ENCODE assay signal across 20 cellular contexts in genomic region chr2:20976527-20976926, GRCh38.
"Had no signal": no experiment of that assay in that cellular context is flagged by ENCODE, and none has a peak within 500 bp of the region (broad histone marks: within the 10 kb centered on the region; RNA-seq: fewer than 3 reads in every experiment).

No MANE protein-coding gene starts in this region.

- H3K9me3 ChIP-seq: body of pancreas, heart right ventricle, suprapubic skin had no signal

- DNase-seq: activated CD4-positive, alpha-beta T cell treated with anti-CD3 and anti-CD28 coated beads, Interleukin-2, amount 50 U/mL, for 1 hour; activated CD4-positive, CD25-positive, alpha-beta regulatory T cell treated with anti-CD3 and anti-CD28 coated beads, Interleukin-2, amount 50 U/mL, for 72 hours; activated CD8-positive, alpha-beta T cell treated with anti-CD3 and anti-CD28 coated beads, Interleukin-2, amount 10 ng/mL, durations not matched to agents 7 days and 5 days; activated naive CD4-positive, alpha-beta T cell; activated T-cell treated with anti-CD3 and anti-CD28 coated beads, Interleukin-2, amount 50 U/mL, for 1 hour; amygdala; body of pancreas; effector CD4-positive, alpha-beta T cell; heart right ventricle; left colon; mesendoderm; naive thymus-derived CD8-positive, alpha-beta T cell; posterior cingulate gyrus; SJCRH30; T-cell; WERI-Rb-1 had no signal

- H3K4me3 ChIP-seq: body of pancreas, cardiac muscle cell, heart right ventricle, neural progenitor cell, SJCRH30, suprapubic skin had no signal

- H3K4me2 ChIP-seq: neural progenitor cell had no signal

- H3K36me3 ChIP-seq: cardiac muscle cell, heart right ventricle, neural progenitor cell, SJCRH30, suprapubic skin, WERI-Rb-1 had no signal

- H3K27ac ChIP-seq: body of pancreas, cardiac muscle cell, heart right ventricle, neural progenitor cell, SJCRH30, suprapubic skin, WERI-Rb-1 had no signal

- ATAC-seq: activated CD8-positive, alpha-beta T cell treated with anti-CD3 and anti-CD28 coated beads, Interleukin-2, amount 10 ng/mL, durations not matched to agents 7 days and 5 days; activated T-helper 17 cell treated with anti-CD3 and anti-CD28 coated beads, Interleukin-2, amount 50 U/mL, for 72 hours; body of pancreas; heart right ventricle; left colon; naive thymus-derived CD8-positive, alpha-beta T cell; T-cell had no signal

- H3K27me3 ChIP-seq: body of pancreas, cardiac muscle cell, heart right ventricle, neural progenitor cell, SJCRH30, suprapubic skin had no signal

- H3K4me1 ChIP-seq: body of pancreas, neural progenitor cell, SJCRH30 had no signal

- H3K9ac ChIP-seq: neural progenitor cell had no signal
